In genomic region chr10:19819419-19820033, GRCh38 we compare ENCODE assay signal across 8 cellular contexts. TPM values are rescaled to one million over a fixed set of nuclear protein-coding genes. Genes with fewer than 3 reads are reported as not detected.
A peak's percentile ranks its signal among the peaks of the same experiment; 100 is the strongest.
DNase-seq lines count a peak whose midpoint lies in the region; ATAC-seq and TF ChIP-seq lines count a peak whose summit lies in the region.

No MANE protein-coding gene starts in this region.

- H4K20me1 ChIP-seq in OCI-LY7 (ENCODE audit: insufficient read depth, low read length) (no peaks in the 10 kb centered on the region), neural progenitor cell (ENCODE audit: low read depth) (peaks cover 7% of the 10 kb centered on the region)

- H3F3A ChIP-seq in neural progenitor cell (ENCODE audit: low read depth), result peaks cover 40% of the 10 kb centered on the region

- TF ChIP-seq CTCF in CD4-positive, alpha-beta T cell (IDR thresholded peaks at IDR 0.05), result peak; percentile 64
- TF ChIP-seq CTCF in OCI-LY7 (conservative IDR thresholded peaks at IDR 0.05; ENCODE audit: low read length) (peak; percentile 90), endothelial cell (IDR thresholded peaks at IDR 0.05; ENCODE audit: unreplicated experiment) (peak; percentile 96), neural progenitor cell (IDR thresholded peaks at IDR 0.05) (peak; percentile 85)

- no peaks in the 10 kb centered on the region for H3K36me3 Mint-ChIP-seq in CD4-positive, alpha-beta T cell (ENCODE audit: low read depth)
- H3K36me3 Mint-ChIP-seq in endothelial cell (ENCODE audit: low read depth, unreplicated experiment), result peaks cover 12% of the 10 kb centered on the region
- peaks cover 14% of the 10 kb centered on the region for H3K36me3 Mint-ChIP-seq in neural progenitor cell

- H3K4me2 ChIP-seq in OCI-LY7 (ENCODE audit: low read length) (no peak overlapping the region), neural progenitor cell (peak overlapping the region; percentile 94)

- peaks cover 38% of the 10 kb centered on the region for H3K27me3 Mint-ChIP-seq in CD4-positive, alpha-beta T cell
- peaks cover 8% of the 10 kb centered on the region for H3K27me3 Mint-ChIP-seq in endothelial cell (ENCODE audit: unreplicated experiment)
- H3K27me3 Mint-ChIP-seq in neural progenitor cell (ENCODE audit: insufficient read depth, low read depth), result peaks cover 10% of the 10 kb centered on the region

- H3K9me2 ChIP-seq in OCI-LY7 (ENCODE audit: insufficient read depth, low read length), result no peaks in the 10 kb centered on the region

- ATAC-seq in CD4-positive, alpha-beta T cell (ENCODE audit: poor library complexity), result no peak
- ATAC-seq in GM21529 (IDR thresholded peaks at IDR 0.05; ENCODE audit: unreplicated experiment) (peak; percentile 49), GM21717 (IDR thresholded peaks at IDR 0.05; ENCODE audit: unreplicated experiment) (no peak), GM19467 (IDR thresholded peaks at IDR 0.05; ENCODE audit: unreplicated experiment) (no peak)

- no peak overlapping the region for H3K4me3 ChIP-seq in OCI-LY7 (ENCODE audit: low read depth, low read length, poor library complexity, severe bottlenecking)
- H3K4me3 ChIP-seq in neural progenitor cell, result peak overlapping the region; percentile 76

- CTCF ChIA-PET in CD4-positive, alpha-beta T cell (lab: Charles Lee), result no interaction called here
- CTCF ChIA-PET in OCI-LY7 (lab: Charles Lee; ENCODE audit: unreplicated experiment), result no interaction called here

- H3K36me3 ChIP-seq in OCI-LY7 (ENCODE audit: insufficient read depth, low read length) (no peaks in the 10 kb centered on the region), neural progenitor cell (no peaks in the 10 kb centered on the region)

- peaks cover 7% of the 10 kb centered on the region for H3K4me1 Mint-ChIP-seq in CD4-positive, alpha-beta T cell (ENCODE audit: low read depth)
- H3K4me1 Mint-ChIP-seq in endothelial cell (ENCODE audit: unreplicated experiment), result peaks cover 20% of the 10 kb centered on the region
- H3K4me1 Mint-ChIP-seq in neural progenitor cell, result peaks cover 29% of the 10 kb centered on the region

- POLR2A ChIA-PET in CD4-positive, alpha-beta T cell (lab: Charles Lee), result no interaction called here
- POLR2A ChIA-PET in OCI-LY7 (lab: Charles Lee), result interaction anchor here (0.7 kb wide), 1 partner anchor 22 kb away, joined by 3 read pairs; no protein-coding TSS in a partner anchor

- DNase-seq in CD4-positive, alpha-beta T cell, result no peak
- DNase-seq in OCI-LY7 (ENCODE audit: low spot score) (peak; percentile 33), endothelial cell (ENCODE audit: low spot score) (no peak), neural progenitor cell (ENCODE audit: low spot score) (peak; percentile 38), COR-L47 (lab: John Stamatoyannopoulos, UW) (no peak)

- H3K9me3 ChIP-seq in CD4-positive, alpha-beta T cell (ENCODE audit: control insufficient read depth, low read length), result no peaks in the 10 kb centered on the region
- H3K9me3 ChIP-seq in OCI-LY7 (ENCODE audit: low read length) (no peaks in the 10 kb centered on the region), neural progenitor cell (ENCODE audit: low read depth) (no peaks in the 10 kb centered on the region)

- intact Hi-C loops in CD4-positive, alpha-beta T cell (cut with DNase I, micrococcal nuclease), result no loop called here
- intact Hi-C loops in OCI-LY7 (cut with micrococcal nuclease; ENCODE audit: unreplicated experiment), result no loop called here

- no TSS peak for BruUV-seq in OCI-LY7 (replicated peaks; lab: Mats Ljungman, UMichigan)

- H3K9me3 Mint-ChIP-seq in CD4-positive, alpha-beta T cell, result no peaks in the 10 kb centered on the region
- H3K9me3 Mint-ChIP-seq in endothelial cell (ENCODE audit: unreplicated experiment) (no peaks in the 10 kb centered on the region), neural progenitor cell (peaks cover 10% of the 10 kb centered on the region)

- H3K27ac Mint-ChIP-seq in CD4-positive, alpha-beta T cell, result no peak overlapping the region
- H3K27ac Mint-ChIP-seq in endothelial cell (ENCODE audit: unreplicated experiment) (no peak overlapping the region), neural progenitor cell (no peak overlapping the region)

- H3K9ac ChIP-seq in neural progenitor cell, result no peak overlapping the region

- peaks cover 37% of the 10 kb centered on the region for H3K27me3 ChIP-seq in CD4-positive, alpha-beta T cell (ENCODE audit: control insufficient read depth, insufficient read depth, low read length)
- no peaks in the 10 kb centered on the region for H3K27me3 ChIP-seq in neural progenitor cell

- H2AFZ ChIP-seq in OCI-LY7 (ENCODE audit: low read length), result no peak overlapping the region
- no peak overlapping the region for H2AFZ ChIP-seq in neural progenitor cell (replicated peaks)

- H3K27ac ChIP-seq in CD4-positive, alpha-beta T cell (ENCODE audit: low read depth, low read length), result no peak overlapping the region
- H3K27ac ChIP-seq in OCI-LY7 (ENCODE audit: low read depth, low read length, poor library complexity, severe bottlenecking) (no peak overlapping the region), neural progenitor cell (no peak overlapping the region)

- H3K79me2 ChIP-seq in OCI-LY7 (ENCODE audit: insufficient read depth, low read depth, low read length) (no peaks in the 10 kb centered on the region), neural progenitor cell (ENCODE audit: low read depth) (peaks cover 80% of the 10 kb centered on the region)

- H3K4me1 ChIP-seq in OCI-LY7 (ENCODE audit: insufficient read depth, low read length, poor library complexity, severe bottlenecking) (no peaks in the 10 kb centered on the region), neural progenitor cell (peaks cover 8% of the 10 kb centered on the region)

- no peak overlapping the region for H3K4me3 Mint-ChIP-seq in CD4-positive, alpha-beta T cell
- H3K4me3 Mint-ChIP-seq in endothelial cell (ENCODE audit: unreplicated experiment) (peak overlapping the region; percentile 67), neural progenitor cell (peak overlapping the region; percentile 92)

RNA-seq across cellular contexts. Expression of gene PLXDC2, which starts 3.3 kb away (rescaled TPM):
- under 1 TPM; 0.41 to 0.61 TPM for total RNA-seq in CD4-positive, alpha-beta T cell
- not detected in 2 replicates for total RNA-seq in OCI-LY7 (2014; rRNA removed; shearing (Covaris generic))
- total RNA-seq in OCI-LY7 (2022) (not detected in 2 replicates), endothelial cell (ENCODE audit: unreplicated experiment) (73.1 TPM), neural progenitor cell (ENCODE audit: low replicate concordance) (30.1 and 44.2 TPM in 2 replicates)

Comparison
In these comparisons a context has a peak if more than half of its experiments do, and no peak if none do; other contexts are left out.
1. DNase-seq: peak in OCI-LY7 (single experiment) and neural progenitor cell (single experiment); none in CD4-positive, alpha-beta T cell (0 of 10), endothelial cell (single experiment) and COR-L47 (single experiment).
2. RNA of gene PLXDC2, which starts 3.3 kb away (total RNA-seq): 73.1 TPM in endothelial cell (single experiment) and 30.1 to 44.2 TPM in neural progenitor cell; 0.41 to 0.61 TPM in CD4-positive, alpha-beta T cell and not detected in OCI-LY7; every median in the first group is over 10 times any median in the second.
3. Peak in every context shown above with its lines, with median percentiles within 50 percentile points of each other: CTCF ChIP-seq.